Comparison of ENCODE assay signal across 9 cellular contexts in genomic region chr1:154176341-154176740, GRCh38. TPM values are rescaled to one million over a fixed set of nuclear protein-coding genes. Genes with fewer than 3 reads are reported as not detected.
A peak's percentile ranks its signal among the peaks of the same experiment; 100 is the strongest.
DNase-seq lines count a peak whose midpoint lies in the region; ATAC-seq and TF ChIP-seq lines count a peak whose summit lies in the region.
"Had no signal": no experiment of that assay in that cellular context is flagged by ENCODE, and none has a peak within 500 bp of the region (broad histone marks: within the 10 kb centered on the region; RNA-seq: fewer than 3 reads in every experiment).

No MANE protein-coding gene starts in this region.

- no peak overlapping the region for H3K4me3 ChIP-seq in AG10803 (ENCODE audit: low read length)
- no peak overlapping the region for H3K4me3 ChIP-seq in colonic mucosa
- H3K4me3 ChIP-seq in mucosa of descending colon, result no peak overlapping the region

- H3K36me3 ChIP-seq in colonic mucosa (peaks cover 19% of the 10 kb centered on the region), mucosa of descending colon (ENCODE audit: low read depth) (peaks cover 4% of the 10 kb centered on the region)

- peak overlapping the region in 1 of 2 donors; percentile 5 for H3K9ac ChIP-seq in colonic mucosa (ENCODE audit: low read depth in 2 of 2, low read length in 2 of 2)

- ATAC-seq in mucosa of descending colon (peak; percentile 73), GM18520 (IDR thresholded peaks at IDR 0.05; ENCODE audit: unreplicated experiment) (no peak), HG03196 (IDR thresholded peaks at IDR 0.05; ENCODE audit: unreplicated experiment) (no peak)

- DNase-seq in AG10803 (ENCODE audit: low read depth) (peak; percentile 77), LHCN-M2 (ENCODE audit: low read depth) (peak; percentile 49), colonic mucosa (peak; percentile 64), mucosa of descending colon (peak in 1 of 3 donors; percentile 73), SHP77 (lab: John Stamatoyannopoulos, UW) (no peak)
- no peak for DNase-seq in stimulated activated CD8-positive, alpha-beta memory T cell treated with anti-CD3 and anti-CD28 coated beads, Interleukin-4, amount 100 ng/mL, for 48 hours

- intact Hi-C loops in colonic mucosa (cut with DNase I) (no loop called here), mucosa of descending colon (cut with DNase I, micrococcal nuclease) (no loop called here)

- H3K9me3 ChIP-seq in colonic mucosa, result no peaks in the 10 kb centered on the region
- H3K9me3 ChIP-seq in mucosa of descending colon, result no peaks in the 10 kb centered on the region

- H3K27ac ChIP-seq in colonic mucosa, result peak overlapping the region; percentile 46

- no peak for TF ChIP-seq CTCF in AG10803 (conservative IDR thresholded peaks at IDR 0.05; ENCODE audit: low read length)
- no peak for TF ChIP-seq CTCF in colonic mucosa (IDR thresholded peaks at IDR 0.05)
- no peak for TF ChIP-seq CTCF in mucosa of descending colon (IDR thresholded peaks at IDR 0.05)

- no peaks in the 10 kb centered on the region for H3K27me3 ChIP-seq in colonic mucosa

- H3K4me1 ChIP-seq in colonic mucosa (peaks cover 31% of the 10 kb centered on the region), mucosa of descending colon (ENCODE audit: low read depth) (peaks cover 59% of the 10 kb centered on the region)

RNA-seq across cellular contexts. Expression of gene TPM3, which starts 15.6 kb away (rescaled TPM):
- total RNA-seq in LHCN-M2 (2014; rRNA removed) (1,027 and 1,163 TPM in 2 replicates), colonic mucosa (100 to 1,000 TPM; 502 to 757 TPM), mucosa of descending colon (100 to 1,000 TPM; 260 to 585 (median 412) TPM)
- 580 TPM for polyA plus RNA-seq in LHCN-M2 (2012)

RNA-seq across cellular contexts. Expression of gene NUP210L, which starts 21.5 kb away (rescaled TPM):
- total RNA-seq in LHCN-M2 (2014; rRNA removed) (not detected in 2 replicates), colonic mucosa (under 1 TPM; 0.10 to 0.11 TPM), mucosa of descending colon (under 1 TPM in 1 of 3 donors, not detected in 2; 0.06 TPM)
- not detected for polyA plus RNA-seq in LHCN-M2 (2012)

RNA-seq across cellular contexts. Expression of gene CFAP141, which starts 29.8 kb away (rescaled TPM):
- total RNA-seq in LHCN-M2 (2014; rRNA removed) (not detected in 2 replicates), colonic mucosa (not detected), mucosa of descending colon (not detected)
- not detected for polyA plus RNA-seq in LHCN-M2 (2012)
- total RNA-seq: dermis microvascular lymphatic vessel endothelial cell had no signal

RNA-seq across cellular contexts. Expression of gene UBAP2L, which starts 44.4 kb away (rescaled TPM):
- total RNA-seq in LHCN-M2 (2014; rRNA removed) (94.1 and 116 TPM in 2 replicates), colonic mucosa (100 to 1,000 TPM in 1 of 2 donors, 10 to 100 TPM in 1; 84.8 to 102 TPM), mucosa of descending colon (100 to 1,000 TPM in 1 of 3 donors, 10 to 100 TPM in 2; 92.7 to 119 (median 99.3) TPM)
- polyA plus RNA-seq in LHCN-M2 (2012), result 133 TPM

Comparison
In these comparisons a context has a peak if more than half of its experiments do, and no peak if none do; other contexts are left out.
1. DNase-seq: peak in AG10803 (single experiment), LHCN-M2 (single experiment) and colonic mucosa (single experiment); none in stimulated activated CD8-positive, alpha-beta memory T cell treated with anti-CD3 and anti-CD28 coated beads, Interleukin-4, amount 100 ng/mL, for 48 hours (single experiment) and SHP77 (0 of 2).